In the genomic region with DNA sequence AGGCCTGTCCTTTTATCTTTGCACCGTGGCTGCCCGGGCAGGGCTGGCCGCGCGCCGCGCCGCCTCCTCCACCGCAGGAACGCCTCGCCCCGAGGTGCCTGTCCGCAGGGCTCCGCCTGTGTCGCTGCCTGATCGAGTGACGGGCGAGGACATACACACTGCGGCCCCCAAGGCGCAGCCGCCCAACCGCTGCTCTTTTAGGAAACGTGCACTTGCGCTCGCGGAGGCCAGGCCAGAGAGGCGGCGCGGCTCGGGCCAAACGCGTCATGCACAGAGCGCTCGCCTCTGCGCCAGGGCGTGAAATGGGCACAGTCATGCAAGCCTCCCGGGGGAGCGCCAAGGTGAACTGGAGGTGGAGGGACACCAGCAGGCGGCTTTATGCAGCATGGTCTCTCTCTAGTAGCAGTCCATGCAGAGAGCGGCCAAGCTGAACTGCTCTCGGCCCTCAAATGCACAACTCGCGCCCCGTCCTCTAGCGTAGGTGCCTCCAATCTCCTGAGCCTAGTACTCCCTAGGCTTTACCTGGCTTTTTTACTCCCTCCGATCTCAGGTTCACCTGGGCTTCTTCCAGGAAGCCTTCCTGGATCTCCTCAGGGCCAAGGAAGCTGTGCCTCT, we compare ENCODE assay signal across 14 cellular contexts. TPM values are rescaled to one million over a fixed set of nuclear protein-coding genes. Genes with fewer than 3 reads are reported as not detected.
DNase-seq lines count a peak whose midpoint lies in the region; ATAC-seq, FAIRE-seq and TF ChIP-seq lines count a peak whose summit lies in the region.
"Had no signal": no experiment of that assay in that cellular context is flagged by ENCODE, and none has a peak within 500 bp of the region (broad histone marks: within the 10 kb centered on the region; RNA-seq: fewer than 3 reads in every experiment).

No MANE protein-coding gene starts in this region.

- H3K27ac ChIP-seq in MM.1S (ENCODE audit: low read length) (no peak overlapping the region; the same call in 1 of the 2 replicates), endodermal cell (ENCODE audit: low read depth, low read length) (no peak overlapping the region), keratinocyte (ENCODE audit: control insufficient read depth, insufficient read depth, low read length) (no peak overlapping the region), spleen (no peak overlapping the region), WERI-Rb-1 (no peak overlapping the region)
- H3K27ac ChIP-seq: C4-2B, colonic mucosa had no signal

- no peak for FAIRE-seq in keratinocyte (lab: Jason Lieb, UNC)

- H4K20me1 ChIP-seq in MM.1S (ENCODE audit: insufficient read depth, low read length): no peaks in the 10 kb centered on the region
- no peaks in the 10 kb centered on the region for H4K20me1 ChIP-seq in keratinocyte (ENCODE audit: control insufficient read depth, extremely low read depth, insufficient read depth, low read length)

- TF ChIP-seq CTCF in MM.1S (IDR thresholded peaks at IDR 0.05; ENCODE audit: low read length): no peak
- peak; percentile 40 for TF ChIP-seq CTCF in endodermal cell (conservative IDR thresholded peaks at IDR 0.05)
- TF ChIP-seq CTCF in keratinocyte (optimal IDR thresholded peaks at IDR 0.05 in 1 of 3, IDR thresholded peaks at IDR 0.05 in 1 of 3, conservative IDR thresholded peaks at IDR 0.05 in 1 of 3; ENCODE audit: extremely low read depth in 1 of 3, insufficient read depth in 2 of 3, low read length in 3 of 3): no peak
- no peak for TF ChIP-seq CTCF in spleen (IDR thresholded peaks at IDR 0.05 in 8 of 11, conservative IDR thresholded peaks at IDR 0.05 in 3 of 11)
- TF ChIP-seq CTCF in WERI-Rb-1 (IDR thresholded peaks at IDR 0.05; ENCODE audit: low read depth, low read length): no peak

- H3K9me3 ChIP-seq in MM.1S (replicated peaks; ENCODE audit: insufficient read depth, low read length): no peaks in the 10 kb centered on the region
- H3K9me3 ChIP-seq in endodermal cell (ENCODE audit: control insufficient read depth, low read length): no peaks in the 10 kb centered on the region
- H3K9me3 ChIP-seq in keratinocyte (ENCODE audit: control insufficient read depth, low read depth, low read length): no peaks in the 10 kb centered on the region
- no peaks in the 10 kb centered on the region for H3K9me3 ChIP-seq in spleen
- no peaks in the 10 kb centered on the region for H3K9me3 ChIP-seq in WERI-Rb-1 (ENCODE audit: severe bottlenecking)
- H3K9me3 ChIP-seq: colonic mucosa had no signal

- H3K9me1 ChIP-seq in keratinocyte (ENCODE audit: control insufficient read depth, extremely low read depth, insufficient read depth, low read length): no peaks in the 10 kb centered on the region

- H3K4me1 Mint-ChIP-seq in endodermal cell: peaks cover 43% of the 10 kb centered on the region

- intact Hi-C loops in spleen (cut with DNase I; ENCODE audit: low total_unique reads): no loop called here

- TF ChIP-seq POLR2A in spleen (IDR thresholded peaks at IDR 0.05): no peak

- H3K4me2 ChIP-seq in MM.1S (ENCODE audit: low read depth, low read length) (peak overlapping the region; percentile 50; the same call in 1 of the 2 replicates), keratinocyte (ENCODE audit: control insufficient read depth, extremely low read depth, insufficient read depth, low read depth, low read length) (peak overlapping the region; percentile 47)

- H3K36me3 ChIP-seq in MM.1S (replicated peaks; ENCODE audit: insufficient read depth, low read length): no peaks in the 10 kb centered on the region
- H3K36me3 ChIP-seq in endodermal cell (ENCODE audit: control insufficient read depth, insufficient read depth, low read length): peaks cover 83% of the 10 kb centered on the region
- no peaks in the 10 kb centered on the region for H3K36me3 ChIP-seq in keratinocyte (ENCODE audit: control insufficient read depth in 2 of 2, extremely low read depth in 1 of 2, insufficient read depth in 2 of 2, low read length in 2 of 2)
- H3K36me3 ChIP-seq in spleen: no peaks in the 10 kb centered on the region
- no peaks in the 10 kb centered on the region for H3K36me3 ChIP-seq in WERI-Rb-1
- H3K36me3 ChIP-seq: colonic mucosa had no signal

- H3K4me1 ChIP-seq in MM.1S (ENCODE audit: low read length) (peaks cover 11% of the 10 kb centered on the region), endodermal cell (ENCODE audit: control insufficient read depth, insufficient read depth, low read length) (peaks cover 11% of the 10 kb centered on the region), keratinocyte (ENCODE audit: control insufficient read depth, extremely low read depth, insufficient read depth, low read length) (no peaks in the 10 kb centered on the region), spleen (peaks cover 0 to 16% (median 6%) of the 10 kb centered on the region in 6 donors)
- H3K4me1 ChIP-seq: colonic mucosa had no signal

- DNase-seq in MM.1S: peak; percentile 59
- peak; percentile 89 for DNase-seq in endodermal cell
- DNase-seq in keratinocyte (ENCODE audit: low read depth, low spot score): no peak
- peak; percentile 74 for DNase-seq in spleen
- DNase-seq in WERI-Rb-1: no peak
- DNase-seq in DMS153 treated with DMSO at 0.1 percent for 48 hours (lab: John Stamatoyannopoulos, UW; ENCODE audit: unreplicated experiment): no peak
- DNase-seq: colonic mucosa; NCI-H187; SHP77 treated with DMSO at 0.1 percent for 48 hours; stimulated activated naive CD4-positive, alpha-beta T cell treated with Interleukin-2 at 50 U/mL for 16 hours had no signal

- 22 to 29% methylated on average over 30 to 46 of the region's 46 CpGs for WGBS in endodermal cell (ENCODE audit: insufficient coverage in 1 of 2, insufficient read length in 1 of 2), 2 experiments
- 17 to 43% (median 21%) methylated on average over 19 to 46 of the region's 46 CpGs for WGBS in spleen, 5 donors

- H3K9me2 ChIP-seq in MM.1S (replicated peaks; ENCODE audit: insufficient read depth, low read length): no peaks in the 10 kb centered on the region

- H3K27me3 ChIP-seq in MM.1S (replicated peaks; ENCODE audit: insufficient read depth, low read length) (no peaks in the 10 kb centered on the region), endodermal cell (ENCODE audit: control insufficient read depth, insufficient read depth, low read length, poor library complexity, severe bottlenecking) (no peaks in the 10 kb centered on the region), keratinocyte (ENCODE audit: control insufficient read depth, extremely low read depth, insufficient read depth, low read length) (peaks cover 9% of the 10 kb centered on the region), spleen (replicated peaks in 1 of 7) (peaks cover 0 to 87% (median 7%) of the 10 kb centered on the region in 7 donors), WERI-Rb-1 (ENCODE audit: insufficient read depth, low read depth, severe bottlenecking) (no peaks in the 10 kb centered on the region)
- H3K27me3 ChIP-seq: colonic mucosa had no signal

- H3K27me3 Mint-ChIP-seq in endodermal cell (ENCODE audit: insufficient read depth): peaks cover 2% of the 10 kb centered on the region

- peak overlapping the region; percentile 9 for H3K27ac Mint-ChIP-seq in endodermal cell
- H3K27ac Mint-ChIP-seq: activated naive CD4-positive, alpha-beta T cell treated with anti-CD3 and anti-CD28 coated beads, Interleukin-2, amount 50 U/mL, for 72 hours had no signal

- H3K79me2 ChIP-seq in MM.1S (ENCODE audit: low read length): no peaks in the 10 kb centered on the region
- no peaks in the 10 kb centered on the region for H3K79me2 ChIP-seq in keratinocyte (ENCODE audit: control insufficient read depth, insufficient read depth, low read length)

- peak overlapping the region; percentile 44 for H3K4me3 Mint-ChIP-seq in endodermal cell

- no peaks in the 10 kb centered on the region for H3K9me3 Mint-ChIP-seq in endodermal cell
- H3K9me3 Mint-ChIP-seq: activated naive CD4-positive, alpha-beta T cell treated with anti-CD3 and anti-CD28 coated beads, Interleukin-2, amount 50 U/mL, for 72 hours had no signal

- H3K9ac ChIP-seq in MM.1S (ENCODE audit: low read length): no peak overlapping the region
- H3K9ac ChIP-seq in endodermal cell (ENCODE audit: extremely low read depth, low read length, poor library complexity, severe bottlenecking): no peak overlapping the region
- no peak overlapping the region for H3K9ac ChIP-seq in keratinocyte (ENCODE audit: control insufficient read depth, extremely low read depth, insufficient read depth, low read length)

- dilution Hi-C loops in keratinocyte (cut with MboI; ENCODE audit: extremely low pct_ligation_motif_present, low sequenced_read_pairs): no loop called here

- peaks cover 39% of the 10 kb centered on the region for H3K36me3 Mint-ChIP-seq in endodermal cell (ENCODE audit: low read depth)

- H3K4me3 ChIP-seq in MM.1S (ENCODE audit: low read length) (peak overlapping the region; percentile 26; the same call in 1 of the 2 replicates), endodermal cell (ENCODE audit: low read length) (peak overlapping the region; percentile 30), keratinocyte (ENCODE audit: control insufficient read depth in 2 of 3, extremely low read depth in 1 of 3, insufficient read depth in 2 of 3, low read depth in 1 of 3, low read length in 3 of 3) (no peak overlapping the region), spleen (peak overlapping the region in 1 of 8 donors; percentile 9), WERI-Rb-1 (ENCODE audit: low read depth, low read length) (no peak overlapping the region)
- H3K4me3 ChIP-seq: colonic mucosa had no signal

- ATAC-seq in GM21717 (IDR thresholded peaks at IDR 0.05; ENCODE audit: unreplicated experiment): no peak
- no peak for ATAC-seq in GM21576 (IDR thresholded peaks at IDR 0.05; ENCODE audit: unreplicated experiment)

- H2AFZ ChIP-seq in MM.1S (ENCODE audit: low read length): 0 out of 2 replicates have a peak overlapping the region, but pooled peaks have one; percentile 46
- H2AFZ ChIP-seq in keratinocyte (ENCODE audit: control insufficient read depth, low read length): no peak overlapping the region

- H3F3A ChIP-seq in MM.1S (ENCODE audit: insufficient read depth, low read length): no peaks in the 10 kb centered on the region

RNA-seq across cellular contexts. Expression of gene TRABD2B, which starts 12.9 kb away (rescaled TPM):
- total RNA-seq in endodermal cell (10 to 100 TPM; 24.4 to 28.0 TPM), spleen (1 to 10 TPM in 4 of 7 donors, under 1 TPM in 3; 0.30 to 3.5 (median 1.8) TPM)
- polyA plus RNA-seq in endodermal cell (2013, experiment 1 of 2): 6.2 TPM
- 6.0 TPM for polyA plus RNA-seq in endodermal cell (2013, experiment 2 of 2)
- polyA plus RNA-seq in keratinocyte (0.13 to 0.35 TPM (median 0.16 TPM) in 3 replicates), spleen (under 1 TPM; 0.11 to 0.54 (median 0.20) TPM)
- polyA plus RNA-seq in keratinocyte (2011; ENCODE audit: low read depth): 0.70 TPM
- 0.21 and 0.26 TPM in 2 replicates for polyA plus RNA-seq in keratinocyte (2011; cell fraction: cytosol; rRNA removed)
- 1.2 and 1.6 TPM in 2 replicates for polyA plus RNA-seq in keratinocyte (2011; cell fraction: nucleus; rRNA removed)
- polyA plus RNA-seq in keratinocyte (2012; ENCODE audit: low replicate concordance): 0.49 and 0.62 TPM in 2 replicates
- 0.45 to 0.59 TPM (median 0.49 TPM) in 3 replicates for polyA minus RNA-seq in keratinocyte
- 1.5 TPM for polyA minus RNA-seq in keratinocyte (2011; cell fraction: cytosol; rRNA and poly(A)+ RNA removed)
- polyA minus RNA-seq in keratinocyte (2011; cell fraction: nucleus; rRNA and poly(A)+ RNA removed): 1.2 and 1.4 TPM in 2 replicates
- total RNA-seq: activated naive CD4-positive, alpha-beta T cell treated with anti-CD3 and anti-CD28 coated beads, Interleukin-2, amount 50 U/mL, for 72 hours had no signal

Comparison
In these comparisons a context has a peak if more than half of its experiments do, and no peak if none do; other contexts are left out.
1. DNase-seq: peak in MM.1S (single experiment), endodermal cell (single experiment) and spleen (single experiment); none in keratinocyte (single experiment), WERI-Rb-1 (single experiment) and DMS153 treated with DMSO at 0.1 percent for 48 hours (single experiment).
2. H3K4me3 ChIP-seq: peak in MM.1S (single experiment) and endodermal cell (single experiment); none in keratinocyte (0 of 3) and WERI-Rb-1 (single experiment).
3. RNA of gene TRABD2B, which starts 12.9 kb away (total RNA-seq): 24.4 to 28.0 TPM in endodermal cell; 0.30 to 3.5 TPM in spleen; every median in the first group is over 4 times any median in the second.